In the genomic region with DNA sequence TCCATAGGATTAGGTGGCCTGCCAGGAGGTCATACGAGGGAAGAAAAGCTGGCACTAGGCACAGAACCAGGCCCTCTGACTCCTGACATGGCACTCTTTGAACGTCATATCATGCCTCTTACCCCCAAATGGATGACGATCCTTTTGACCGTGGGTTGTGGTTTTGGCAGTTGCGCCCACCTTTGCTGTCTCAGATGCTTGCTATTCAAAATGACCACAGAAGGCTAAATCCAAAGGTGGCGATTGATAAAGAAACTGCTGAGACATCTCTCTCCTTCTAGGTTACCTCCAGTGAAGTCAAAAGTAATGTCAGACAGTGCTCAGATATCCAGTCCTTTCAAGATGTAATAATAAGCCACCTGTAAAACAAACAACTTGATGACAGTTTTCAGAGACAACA, we compare ENCODE assay signal across 10 cellular contexts.
A peak's percentile ranks its signal among the peaks of the same experiment; 100 is the strongest.
DNase-seq lines count a peak whose midpoint lies in the region; ATAC-seq and TF ChIP-seq lines count a peak whose summit lies in the region.
"Had no signal": no experiment of that assay in that cellular context is flagged by ENCODE, and none has a peak within 500 bp of the region (broad histone marks: within the 10 kb centered on the region; RNA-seq: fewer than 3 reads in every experiment).

No MANE protein-coding gene starts in this region.

- no peak overlapping the region for H3K9ac ChIP-seq in Karpas-422 (ENCODE audit: low read length)

- no peaks in the 10 kb centered on the region for H3K79me2 ChIP-seq in Karpas-422 (ENCODE audit: low read length)

- H3K9me3 ChIP-seq in Karpas-422 (ENCODE audit: low read length) = no peaks in the 10 kb centered on the region

- H3K27ac ChIP-seq in Karpas-422 (ENCODE audit: low read length) = no peak overlapping the region

- in situ Hi-C loops in astrocyte of the spinal cord (cut with HindIII; ENCODE audit: low sequenced_read_pairs) = no loop called here

- no peak overlapping the region for H3K4me2 ChIP-seq in Karpas-422 (ENCODE audit: low read depth, low read length, poor library complexity, severe bottlenecking)

- no peaks in the 10 kb centered on the region for H3K9me2 ChIP-seq in Karpas-422 (replicated peaks; ENCODE audit: insufficient read depth, low read length)

- no peaks in the 10 kb centered on the region for H3K36me3 ChIP-seq in Karpas-422 (ENCODE audit: insufficient read depth, low read length)

- DNase-seq in GM12865 (ENCODE audit: low read depth) (peak; percentile 71), astrocyte of the spinal cord (ENCODE audit: low read depth, low spot score) (peak; percentile 63), COLO829 (ENCODE audit: low spot score) (no peak), Karpas-422 (no peak)
- DNase-seq: activated gamma-delta T cell treated with Interleukin-2 at 50 U/mL for 16 hours, NCI-H1694 treated with DMSO at 0.1 percent for 48 hours, NCI-H774 had no signal

- H3K4me1 ChIP-seq in Karpas-422 (ENCODE audit: low read length) = no peaks in the 10 kb centered on the region

- H4K20me1 ChIP-seq in Karpas-422 (ENCODE audit: insufficient read depth, low read depth, low read length) = no peaks in the 10 kb centered on the region

- H3K27me3 ChIP-seq in Karpas-422 (ENCODE audit: low read length) = no peaks in the 10 kb centered on the region

- H3K4me3 ChIP-seq in GM12865 (ENCODE audit: low read depth, low read length) = no peak overlapping the region
- H3K4me3 ChIP-seq in astrocyte of the spinal cord (ENCODE audit: low read depth, low read length) = no peak overlapping the region
- no peak overlapping the region for H3K4me3 ChIP-seq in Karpas-422 (ENCODE audit: low read length)

- TF ChIP-seq CTCF in GM12865 (IDR thresholded peaks at IDR 0.05; ENCODE audit: insufficient read depth, low read depth, low read length, missing control alignments) (no peak), astrocyte of the spinal cord (IDR thresholded peaks at IDR 0.05; ENCODE audit: low read depth, low read length) (no peak)

- ATAC-seq in GM18867 (IDR thresholded peaks at IDR 0.05; ENCODE audit: unreplicated experiment) (peak; percentile 44), HG02981 (IDR thresholded peaks at IDR 0.05; ENCODE audit: unreplicated experiment) (peak; percentile 20), HG03457 (IDR thresholded peaks at IDR 0.05; ENCODE audit: unreplicated experiment) (no peak)

- H2AFZ ChIP-seq in Karpas-422 (ENCODE audit: low read length) = no peak overlapping the region

Comparison
In these comparisons a context has a peak if more than half of its experiments do, and no peak if none do; other contexts are left out.
1. DNase-seq: peak in GM12865 (single experiment) and astrocyte of the spinal cord (single experiment); none in COLO829 (single experiment) and Karpas-422 (single experiment).